Comparison of ENCODE assay signal across 8 cellular contexts in the genomic region with DNA sequence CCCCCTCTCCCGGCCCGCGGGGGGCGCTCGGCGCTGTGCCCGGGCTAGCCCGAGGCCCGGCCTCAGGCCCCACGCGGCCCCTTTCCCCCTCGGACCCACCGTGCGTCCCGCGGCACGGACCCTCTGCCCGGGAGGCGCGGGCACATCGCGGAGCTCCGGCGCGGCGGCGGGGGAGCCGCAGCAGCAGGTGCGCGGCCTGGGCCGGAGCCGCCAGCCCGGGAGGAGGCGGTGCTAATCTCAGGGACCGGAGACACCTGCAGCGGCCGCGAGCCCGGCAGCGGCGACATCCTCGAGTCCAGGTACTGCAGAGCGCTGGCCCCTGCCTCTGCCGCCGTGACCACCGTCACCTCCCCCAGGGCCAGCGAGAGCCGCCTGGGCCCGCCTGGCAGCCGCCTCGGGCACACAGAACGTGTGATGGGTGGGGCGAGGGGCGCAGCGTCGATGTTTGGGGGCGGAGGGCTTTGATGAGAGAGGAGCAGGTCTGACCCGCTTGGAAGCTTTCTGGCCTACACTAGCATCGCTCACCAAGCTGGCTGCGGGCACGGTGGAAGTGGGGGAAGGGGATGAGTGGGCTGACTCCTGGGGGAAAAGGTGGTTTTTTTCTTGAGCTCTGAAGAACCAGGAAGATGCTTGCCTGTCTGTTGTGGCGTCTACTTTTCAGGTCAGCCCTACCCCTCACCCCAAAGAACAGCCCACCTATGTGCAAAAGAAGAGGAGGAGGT. TPM values are rescaled to one million over a fixed set of nuclear protein-coding genes. Genes with fewer than 3 reads are reported as not detected.
DNase-seq lines count a peak whose midpoint lies in the region; ATAC-seq lines count a peak whose summit lies in the region.

No MANE protein-coding gene starts in this region.

- H3K27me3 ChIP-seq in right cardiac atrium (ENCODE audit: control insufficient read depth, insufficient read depth) (no peaks in the 10 kb centered on the region), skeletal muscle satellite cell (ENCODE audit: control insufficient read depth, insufficient read depth, low read length) (peaks cover 29% of the 10 kb centered on the region)

- peaks cover 78% of the 10 kb centered on the region for H3K4me1 Mint-ChIP-seq in activated naive CD8-positive, alpha-beta T cell (ENCODE audit: low read depth)

- peaks cover 2% of the 10 kb centered on the region for H3K4me1 ChIP-seq in right cardiac atrium (ENCODE audit: control insufficient read depth, insufficient read depth, low read length)
- H3K4me1 ChIP-seq in skeletal muscle satellite cell (ENCODE audit: control insufficient read depth, insufficient read depth, low read length), result peaks cover 5% of the 10 kb centered on the region

- peak; percentile 24 for DNase-seq in NCI-H2196 (lab: John Stamatoyannopoulos, UW; ENCODE audit: unreplicated experiment)
- no peak for DNase-seq in NCI-H2196 treated with DMSO at 0.1 percent for 48 hours (lab: John Stamatoyannopoulos, UW; ENCODE audit: unreplicated experiment)
- peak; percentile 6 for DNase-seq in NCI-H345 treated with DMSO at 0.1 percent for 48 hours (lab: John Stamatoyannopoulos, UW; ENCODE audit: unreplicated experiment)
- peak in 2 of 3 donors; percentile 70 to 71 for DNase-seq in right cardiac atrium
- DNase-seq in mesenteric fat pad (ENCODE audit: low spot score), result no peak

- peak; percentile 57 for ATAC-seq in HG02642 (IDR thresholded peaks at IDR 0.05; ENCODE audit: poor library complexity, unreplicated experiment)
- ATAC-seq in right cardiac atrium, result peak; percentile 32 to 45

- H3K9ac ChIP-seq in skeletal muscle satellite cell (ENCODE audit: low read depth, low read length), result no peak overlapping the region

- H3K9me3 Mint-ChIP-seq in activated naive CD8-positive, alpha-beta T cell (ENCODE audit: low read depth), result no peaks in the 10 kb centered on the region

- H3K9me3 ChIP-seq in right cardiac atrium (ENCODE audit: control insufficient read depth, low read length) (no peaks in the 10 kb centered on the region), skeletal muscle satellite cell (replicated peaks; ENCODE audit: low read length) (no peaks in the 10 kb centered on the region)

- no peaks in the 10 kb centered on the region for H3K27me3 Mint-ChIP-seq in activated naive CD8-positive, alpha-beta T cell

- peak overlapping the region; percentile 98 for H3K27ac Mint-ChIP-seq in activated naive CD8-positive, alpha-beta T cell

- H3K4me2 ChIP-seq in skeletal muscle satellite cell (ENCODE audit: low read length), result peak overlapping the region; percentile 90

- H3K4me3 ChIP-seq in right cardiac atrium (ENCODE audit: low read length) (peak overlapping the region; percentile 93), skeletal muscle satellite cell (ENCODE audit: low read length) (peak overlapping the region; percentile 75)

- H3K36me3 ChIP-seq in skeletal muscle satellite cell (ENCODE audit: insufficient read depth, low read length), result no peaks in the 10 kb centered on the region

- intact Hi-C loops in right cardiac atrium (cut with DNase I), result no loop called here

- H3K27ac ChIP-seq in right cardiac atrium (ENCODE audit: low read length), result peak overlapping the region; percentile 53

- 4% methylated on average over 57 of the region's 62 CpGs for WGBS in right cardiac atrium

- peaks cover 15% of the 10 kb centered on the region for H3K36me3 Mint-ChIP-seq in activated naive CD8-positive, alpha-beta T cell

- H3K4me3 Mint-ChIP-seq in activated naive CD8-positive, alpha-beta T cell, result peak overlapping the region; percentile 87

RNA-seq across cellular contexts. Expression of a gene that starts 0.5 kb away (rescaled TPM):
- total RNA-seq in right cardiac atrium (10 to 100 TPM; 33.4 to 43.8 (median 37.2) TPM), mesenteric fat pad (7.3 TPM)
- 27.4 TPM for polyA plus RNA-seq in right cardiac atrium
- 3.9 and 16.2 TPM in 2 replicates for total RNA-seq in skeletal muscle satellite cell (2012; rRNA removed)

Comparison
In these comparisons a context has a peak if more than half of its experiments do, and no peak if none do; other contexts are left out.
1. DNase-seq: peak in NCI-H2196 (single experiment), NCI-H345 treated with DMSO at 0.1 percent for 48 hours (single experiment) and right cardiac atrium (2 of 3); none in NCI-H2196 treated with DMSO at 0.1 percent for 48 hours (single experiment) and mesenteric fat pad (single experiment).